Comparison of ENCODE assay signal across 8 cellular contexts in genomic region chr3:172666873-172667694, GRCh38. TPM values are rescaled to one million over a fixed set of nuclear protein-coding genes. Genes with fewer than 3 reads are reported as not detected.
A peak's percentile ranks its signal among the peaks of the same experiment; 100 is the strongest.
DNase-seq lines count a peak whose midpoint lies in the region; ATAC-seq and TF ChIP-seq lines count a peak whose summit lies in the region.

No MANE protein-coding gene starts in this region.

- no peaks in the 10 kb centered on the region for H3K9me3 ChIP-seq in HCT116 (ENCODE audit: control insufficient read depth in 1 of 2, insufficient read depth in 1 of 2, low read depth in 1 of 2, low read length in 2 of 2)

- peak; percentile 75 for TF ChIP-seq CTCF in GM10248 (IDR thresholded peaks at IDR 0.05; ENCODE audit: control extremely low read depth, extremely low read depth, low read depth, missing control alignments)
- peak; percentile 79 to 90 (median 85) for TF ChIP-seq CTCF in HCT116 (IDR thresholded peaks at IDR 0.05 in 2 of 3, conservative IDR thresholded peaks at IDR 0.05 in 1 of 3; ENCODE audit: borderline replicate concordance in 1 of 3, insufficient read depth in 1 of 3, low read depth in 2 of 3, low read length in 2 of 3)
- TF ChIP-seq CTCF in foreskin keratinocyte (conservative IDR thresholded peaks at IDR 0.05), result peak; percentile 95
- peak; percentile 85 for TF ChIP-seq CTCF in osteocyte (IDR thresholded peaks at IDR 0.05)
- peak; percentile 89 for TF ChIP-seq CTCF in type B pancreatic cell (conservative IDR thresholded peaks at IDR 0.05)

- peaks cover 9% of the 10 kb centered on the region for H3K4me1 Mint-ChIP-seq in activated T-helper 17 cell treated with anti-CD3 and anti-CD28 coated beads, Interleukin-2, amount 50 U/mL, for 72 hours
- peaks cover 21% of the 10 kb centered on the region for H3K4me1 Mint-ChIP-seq in osteocyte (ENCODE audit: unreplicated experiment)
- H3K4me1 Mint-ChIP-seq in type B pancreatic cell (ENCODE audit: unreplicated experiment), result peaks cover 7% of the 10 kb centered on the region

- peak; percentile 94 for TF ChIP-seq RAD21 in HCT116 (IDR thresholded peaks at IDR 0.05; ENCODE audit: low read depth)

- POLR2A ChIA-PET in GM10248 (lab: Yijun Ruan, JAX), result no interaction called here
- POLR2A ChIA-PET in HCT116 (lab: Charles Lee), result no interaction called here

- no peak overlapping the region for H2AFZ ChIP-seq in HCT116 (ENCODE audit: low read depth, low read length, poor library complexity, severe bottlenecking)

- RAD21 ChIA-PET in HCT116 (lab: Charles Lee; ENCODE audit: low non-redundant PET in 1 of 2, low total read pairs in 2 of 2, uncharacterized antibody in 2 of 2, unreplicated experiment in 2 of 2), result interaction anchor here (0.6 to 1.1 kb wide), 2 partner anchors 43 to 126 kb away, joined by 3 read pairs; no protein-coding TSS in a partner anchor

- no peaks in the 10 kb centered on the region for H3K27me3 Mint-ChIP-seq in activated T-helper 17 cell treated with anti-CD3 and anti-CD28 coated beads, Interleukin-2, amount 50 U/mL, for 72 hours
- no peaks in the 10 kb centered on the region for H3K27me3 Mint-ChIP-seq in osteocyte (ENCODE audit: unreplicated experiment)
- H3K27me3 Mint-ChIP-seq in type B pancreatic cell, result no peaks in the 10 kb centered on the region

- TF ChIP-seq POLR2A in HCT116 (IDR thresholded peaks at IDR 0.05; ENCODE audit: borderline replicate concordance, extremely low read depth, insufficient read depth, insufficient read length), result no peak

- no peaks in the 10 kb centered on the region for H3K9me3 Mint-ChIP-seq in activated T-helper 17 cell treated with anti-CD3 and anti-CD28 coated beads, Interleukin-2, amount 50 U/mL, for 72 hours
- H3K9me3 Mint-ChIP-seq in osteocyte (ENCODE audit: unreplicated experiment) (peaks cover 6% of the 10 kb centered on the region), type B pancreatic cell (peaks cover 8% of the 10 kb centered on the region)

- DNase-seq in GM10248 (ENCODE audit: extremely low spot score) (peak; percentile 65), HCT116 (ENCODE audit: low read depth, low spot score) (peak; percentile 67), M059J (ENCODE audit: low read depth) (peak; percentile 89), SHP77 treated with DMSO at 0.1 percent for 48 hours (lab: John Stamatoyannopoulos, UW) (peak; percentile 54), foreskin keratinocyte (peak in 1 of 2 donors; percentile 63), osteocyte (ENCODE audit: extremely low spot score, unreplicated experiment) (peak; percentile 88), type B pancreatic cell (ENCODE audit: extremely low spot score, unreplicated experiment) (peak; percentile 74)

- no peaks in the 10 kb centered on the region for H3K36me3 ChIP-seq in HCT116 (ENCODE audit: control insufficient read depth in 1 of 2, insufficient read depth in 2 of 2, low read length in 2 of 2)

- BruUV-seq in HCT116 (replicated peaks; lab: Mats Ljungman, UMichigan), result no TSS peak

- no peak overlapping the region for H3K4me3 Mint-ChIP-seq in activated T-helper 17 cell treated with anti-CD3 and anti-CD28 coated beads, Interleukin-2, amount 50 U/mL, for 72 hours
- no peak overlapping the region for H3K4me3 Mint-ChIP-seq in osteocyte (ENCODE audit: unreplicated experiment)
- peak overlapping the region; percentile 21 for H3K4me3 Mint-ChIP-seq in type B pancreatic cell

- CTCF ChIA-PET in GM10248 (lab: Yijun Ruan, JAX) (interaction anchor here (0.8 to 5.4 kb wide), 32 partner anchors 8 to 1595 kb away, joined by 3 to 24 read pairs (median 4); partner anchors contain the start of gene NCEH1), HCT116 (lab: Charles Lee) (interaction anchor here (0.6 to 3.1 kb wide), 7 partner anchors 13 to 335 kb away, joined by 3 to 22 read pairs (median 3); partner anchors contain the start of gene NCEH1)

- H3K4me2 ChIP-seq in HCT116 (ENCODE audit: low read length), result no peak overlapping the region

- peak; percentile 100 for ATAC-seq in HCT116
- ATAC-seq in activated T-helper 17 cell treated with anti-CD3 and anti-CD28 coated beads, Interleukin-2, amount 50 U/mL, for 72 hours (replicated peaks), result peak; percentile 93
- ATAC-seq in foreskin keratinocyte, result peak; percentile 98

- H3K27ac ChIP-seq in HCT116 (ENCODE audit: low read depth, low read length), result no peak overlapping the region
- H3K27ac ChIP-seq in foreskin keratinocyte, result no peak overlapping the region

- H3K36me3 Mint-ChIP-seq in activated T-helper 17 cell treated with anti-CD3 and anti-CD28 coated beads, Interleukin-2, amount 50 U/mL, for 72 hours (ENCODE audit: low read depth), result no peaks in the 10 kb centered on the region
- H3K36me3 Mint-ChIP-seq in osteocyte (ENCODE audit: unreplicated experiment) (peaks cover 5% of the 10 kb centered on the region), type B pancreatic cell (peaks cover 6% of the 10 kb centered on the region)

- no peak overlapping the region for H3K4me3 ChIP-seq in HCT116 (replicated peaks in 1 of 2; ENCODE audit: low read depth in 1 of 2, low read length in 2 of 2)

- H3K9me2 ChIP-seq in HCT116 (ENCODE audit: insufficient read depth), result no peaks in the 10 kb centered on the region

- intact Hi-C loops in HCT116 (cut with micrococcal nuclease), result loop anchor here (1.0 to 10.0 kb wide), 4 partner anchors 70 to 1022 kb away; no protein-coding TSS in a partner anchor

- H3K27me3 ChIP-seq in HCT116 (ENCODE audit: insufficient read depth, low read length), result no peaks in the 10 kb centered on the region
- no peaks in the 10 kb centered on the region for H3K27me3 ChIP-seq in foreskin keratinocyte

- H3K9ac ChIP-seq in HCT116 (ENCODE audit: low read length), result no peak overlapping the region

- peaks cover 0 to 9% of the 10 kb centered on the region in 2 experiments; a peak in 1 of 4 replicates for H3K4me1 ChIP-seq in HCT116 (ENCODE audit: control insufficient read depth in 1 of 2, insufficient read depth in 2 of 2, low read length in 2 of 2)
- H3K4me1 ChIP-seq in foreskin keratinocyte, result peaks cover 12% of the 10 kb centered on the region

- no peaks in the 10 kb centered on the region for H3K79me2 ChIP-seq in HCT116 (ENCODE audit: insufficient read depth, low read length)

- no peaks in the 10 kb centered on the region for H4K20me1 ChIP-seq in HCT116 (ENCODE audit: insufficient read depth)

- H3K27ac Mint-ChIP-seq in activated T-helper 17 cell treated with anti-CD3 and anti-CD28 coated beads, Interleukin-2, amount 50 U/mL, for 72 hours, result no peak overlapping the region
- H3K27ac Mint-ChIP-seq in osteocyte (ENCODE audit: unreplicated experiment), result no peak overlapping the region
- H3K27ac Mint-ChIP-seq in type B pancreatic cell, result peak overlapping the region; percentile 7

TF ChIP-seq in HCT116, 20 proteins besides CTCF, POLR2A, EP300 and RAD21:
- TF ChIP-seq ELF1 (IDR thresholded peaks at IDR 0.05; ENCODE audit: borderline replicate concordance, low read depth) (no peak), SRF (IDR thresholded peaks at IDR 0.05; ENCODE audit: low read depth) (no peak)

RNA-seq across cellular contexts. Expression of gene NCEH1, which starts 43.8 kb away (rescaled TPM):
- total RNA-seq in HCT116 (2021; ENCODE audit: unreplicated experiment) (11.5 TPM), foreskin keratinocyte (17.4 and 18.3 TPM in 2 replicates), osteocyte (6.7 and 8.1 TPM in 2 replicates), type B pancreatic cell (ENCODE audit: low replicate concordance) (7.0 and 9.0 TPM in 2 replicates)
- 7.3 and 8.3 TPM in 2 replicates for polyA plus RNA-seq in HCT116 (2012)
- 78.4 and 110 TPM in 2 replicates for total RNA-seq in M059J (2014; rRNA removed; shearing (Covaris generic))
- 10 to 100 TPM in 1 of 2 donors, 1 to 10 TPM in 1; 6.9 to 18.5 TPM for total RNA-seq in activated T-helper 17 cell treated with anti-CD3 and anti-CD28 coated beads, Interleukin-2, amount 50 U/mL, for 72 hours
- 4.9 and 6.3 TPM in 2 replicates for polyA plus RNA-seq in foreskin keratinocyte
